In the genomic region with DNA sequence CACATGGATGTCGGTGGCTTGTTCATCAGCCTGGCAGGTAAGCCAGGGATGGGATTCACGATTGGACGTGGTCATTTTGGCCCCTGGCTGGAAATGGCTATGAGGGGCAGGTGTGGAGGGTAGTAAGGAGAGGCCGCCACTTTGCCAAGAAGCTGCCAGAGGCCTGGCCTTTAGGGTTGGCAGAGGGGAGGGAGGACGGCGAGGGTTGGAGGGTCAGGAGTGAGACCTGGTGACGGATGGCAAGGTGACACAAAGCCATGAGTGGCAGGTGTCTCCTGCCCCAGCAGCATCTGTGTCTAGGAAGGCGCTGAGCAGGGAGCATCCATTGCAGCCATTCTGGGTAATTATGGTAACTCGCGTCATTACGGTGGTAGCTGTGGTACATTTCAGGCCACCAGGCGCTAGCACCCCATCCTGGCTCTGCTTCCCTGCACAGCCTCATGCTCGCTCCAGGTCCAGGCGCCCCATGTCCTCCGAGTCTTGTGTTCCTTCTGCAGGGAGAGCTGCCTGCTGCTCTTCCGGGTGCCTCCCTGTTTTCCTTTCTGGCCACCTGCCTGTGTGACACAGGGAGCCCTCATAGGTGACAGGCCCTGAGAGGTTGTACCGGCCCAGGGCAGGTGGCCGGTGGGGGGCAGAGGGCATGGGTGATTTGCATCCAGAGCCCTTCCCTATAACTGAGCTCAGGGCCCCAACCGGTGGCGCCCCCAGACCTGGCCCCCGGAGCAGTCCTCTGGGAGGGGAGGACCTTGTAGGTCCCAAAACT, we compare ENCODE assay signal across 13 cellular contexts. TPM values are rescaled to one million over a fixed set of nuclear protein-coding genes. Genes with fewer than 3 reads are reported as not detected.
DNase-seq lines count a peak whose midpoint lies in the region; ATAC-seq and TF ChIP-seq lines count a peak whose summit lies in the region.
"Had no signal": no experiment of that assay in that cellular context is flagged by ENCODE, and none has a peak within 500 bp of the region (broad histone marks: within the 10 kb centered on the region; RNA-seq: fewer than 3 reads in every experiment).

No MANE protein-coding gene starts in this region.

- CTCF ChIA-PET in CD8-positive, alpha-beta memory T cell (lab: Charles Lee) = interaction anchor here (1.3 to 1.8 kb wide), 2 partner anchors 13 to 149 kb away, joined by 5 to 13 read pairs; partner anchors contain the start of gene UBA52

- H3K27me3 ChIP-seq in CD8-positive, alpha-beta memory T cell (ENCODE audit: insufficient read depth, low read length, poor library complexity, severe bottlenecking) = no peaks in the 10 kb centered on the region
- H3K27me3 ChIP-seq in Loucy (ENCODE audit: insufficient read depth, low read length, poor library complexity, severe bottlenecking) (no peaks in the 10 kb centered on the region), neural progenitor cell (peaks cover 22% of the 10 kb centered on the region)

- no peaks in the 10 kb centered on the region for H3K9me3 ChIP-seq in CD8-positive, alpha-beta memory T cell (ENCODE audit: low read length)
- H3K9me3 ChIP-seq in Loucy (ENCODE audit: insufficient read depth, low read depth, low read length) (no peaks in the 10 kb centered on the region), neural progenitor cell (ENCODE audit: low read depth) (no peaks in the 10 kb centered on the region)
- H3K9me3 ChIP-seq: left lung had no signal

- H3K4me1 ChIP-seq in CD8-positive, alpha-beta memory T cell (ENCODE audit: insufficient read depth, low read length) = peaks cover 55% of the 10 kb centered on the region
- H3K4me1 ChIP-seq in Loucy (ENCODE audit: insufficient read depth, low read length, poor library complexity, severe bottlenecking) (peaks cover 30% of the 10 kb centered on the region), neural progenitor cell (peaks cover 22% of the 10 kb centered on the region)

- H3K79me2 ChIP-seq in Loucy (ENCODE audit: insufficient read depth, low read length) (peaks cover 75% of the 10 kb centered on the region), neural progenitor cell (ENCODE audit: low read depth) (peaks cover 18% of the 10 kb centered on the region)

- no peaks in the 10 kb centered on the region for H3F3A ChIP-seq in Loucy (ENCODE audit: low read depth)
- peaks cover 28% of the 10 kb centered on the region for H3F3A ChIP-seq in neural progenitor cell (ENCODE audit: low read depth)

- H3K4me3 Mint-ChIP-seq in CD8-positive, alpha-beta memory T cell = peak overlapping the region; percentile 77 to 98 (median 93)
- peak overlapping the region; percentile 59 for H3K4me3 Mint-ChIP-seq in neural progenitor cell
- H3K4me3 Mint-ChIP-seq: WTC11 had no signal

- peak overlapping the region; percentile 47 for H3K27ac ChIP-seq in CD8-positive, alpha-beta memory T cell (ENCODE audit: low read depth, low read length)
- H3K27ac ChIP-seq in coronary artery (peak overlapping the region in 1 of 2 donors; percentile 17), neural progenitor cell (no peak overlapping the region)
- H3K27ac ChIP-seq: left lung had no signal

- H4K20me1 ChIP-seq in Loucy (ENCODE audit: insufficient read depth, low read length, poor library complexity, severe bottlenecking) (peaks cover 47% of the 10 kb centered on the region), neural progenitor cell (ENCODE audit: low read depth) (peaks cover 47% of the 10 kb centered on the region)

- H3K4me2 ChIP-seq in Loucy (ENCODE audit: low read depth, low read length, poor library complexity, severe bottlenecking) (peak overlapping the region; percentile 80), neural progenitor cell (peak overlapping the region; percentile 53)

- no peaks in the 10 kb centered on the region for H3K9me3 Mint-ChIP-seq in CD8-positive, alpha-beta memory T cell
- H3K9me3 Mint-ChIP-seq in neural progenitor cell = no peaks in the 10 kb centered on the region
- H3K9me3 Mint-ChIP-seq: WTC11 had no signal

- peak in 1 of 5 donors; percentile 46 for DNase-seq in CD8-positive, alpha-beta memory T cell
- peak; percentile 77 for DNase-seq in coronary artery (ENCODE audit: low spot score)
- no peak for DNase-seq in neural progenitor cell (ENCODE audit: low spot score)
- DNase-seq in SK-N-DZ (ENCODE audit: low spot score) = no peak
- no peak for DNase-seq in superior temporal gyrus (ENCODE audit: extremely low spot score)
- DNase-seq: NCI-H1694 treated with DMSO at 0.1 percent for 48 hours; stimulated activated CD4-positive, alpha-beta T cell treated with anti-CD3 and anti-CD28 coated beads, Interleukin-4, amount 100 ng/mL, for 4 hours had no signal

- H3K27me3 Mint-ChIP-seq in CD8-positive, alpha-beta memory T cell = peaks cover 0 to 2% of the 10 kb centered on the region in 2 donors
- peaks cover 8% of the 10 kb centered on the region for H3K27me3 Mint-ChIP-seq in neural progenitor cell (ENCODE audit: insufficient read depth, low read depth)

- POLR2A ChIA-PET in CD8-positive, alpha-beta memory T cell (lab: Charles Lee) = interaction anchor here (6.5 kb wide), 1 partner anchor 12 kb away, joined by 42 read pairs; no protein-coding TSS in a partner anchor

- no peak overlapping the region for H2AFZ ChIP-seq in Loucy (ENCODE audit: low read length)
- H2AFZ ChIP-seq in neural progenitor cell (replicated peaks) = no peak overlapping the region

- H3K36me3 ChIP-seq in CD8-positive, alpha-beta memory T cell (ENCODE audit: insufficient read depth, low read length) = no peaks in the 10 kb centered on the region
- no peaks in the 10 kb centered on the region for H3K36me3 ChIP-seq in Loucy (ENCODE audit: insufficient read depth, low read length)
- H3K36me3 ChIP-seq in neural progenitor cell = no peaks in the 10 kb centered on the region

- TF ChIP-seq CTCF in Loucy (conservative IDR thresholded peaks at IDR 0.05; ENCODE audit: low read length) (no peak), coronary artery (IDR thresholded peaks at IDR 0.05) (no peak), neural progenitor cell (IDR thresholded peaks at IDR 0.05) (no peak)

- peaks cover 0 to 6% (median 0%) of the 10 kb centered on the region in 3 donors for H3K36me3 Mint-ChIP-seq in CD8-positive, alpha-beta memory T cell
- H3K36me3 Mint-ChIP-seq in neural progenitor cell = peaks cover 2% of the 10 kb centered on the region
- H3K36me3 Mint-ChIP-seq: WTC11 had no signal

- H3K4me1 Mint-ChIP-seq in CD8-positive, alpha-beta memory T cell = peaks cover 54 to 86% (median 55%) of the 10 kb centered on the region in 3 donors
- peaks cover 57% of the 10 kb centered on the region for H3K4me1 Mint-ChIP-seq in neural progenitor cell

- H3K27ac Mint-ChIP-seq in CD8-positive, alpha-beta memory T cell = peak overlapping the region; percentile 92 to 99 (median 96)
- H3K27ac Mint-ChIP-seq in neural progenitor cell = peak overlapping the region; percentile 34
- H3K27ac Mint-ChIP-seq: WTC11 had no signal

- peak overlapping the region; percentile 44 for H3K4me3 ChIP-seq in CD8-positive, alpha-beta memory T cell (ENCODE audit: low read length)
- H3K4me3 ChIP-seq in Loucy (ENCODE audit: low read length, poor library complexity, severe bottlenecking) (no peak overlapping the region), coronary artery (no peak overlapping the region), neural progenitor cell (no peak overlapping the region)
- H3K4me3 ChIP-seq: left lung had no signal

- no peaks in the 10 kb centered on the region for H3K9me2 ChIP-seq in Loucy (replicated peaks; ENCODE audit: low read depth, low read length)

- ATAC-seq in GM21515 (IDR thresholded peaks at IDR 0.05; ENCODE audit: unreplicated experiment) = no peak
- ATAC-seq: left lung, WTC11 had no signal

- no peak overlapping the region for H3K9ac ChIP-seq in Loucy (ENCODE audit: low read depth, low read length, poor library complexity, severe bottlenecking)
- H3K9ac ChIP-seq in neural progenitor cell = no peak overlapping the region

RNA-seq across cellular contexts. Expression of gene SSBP4, which starts 4.2 kb away (rescaled TPM):
- total RNA-seq in CD8-positive, alpha-beta memory T cell = 100 to 1,000 TPM; 111 to 131 TPM
- 108 TPM for polyA plus RNA-seq in CD8-positive, alpha-beta memory T cell
- 21.1 and 50.5 TPM in 2 replicates for total RNA-seq in neural progenitor cell (ENCODE audit: low replicate concordance)
- polyA plus RNA-seq in SK-N-DZ (2014; cell fraction: cytosol; rRNA removed) = 123 and 163 TPM in 2 replicates
- 351 and 529 TPM in 2 replicates for polyA plus RNA-seq in SK-N-DZ (2014; cell fraction: nucleus; rRNA removed)

RNA-seq across cellular contexts. Expression of gene ISYNA1, which starts 14.5 kb away (rescaled TPM):
- 10 to 100 TPM; 18.2 to 20.3 TPM for total RNA-seq in CD8-positive, alpha-beta memory T cell
- 33.2 TPM for polyA plus RNA-seq in CD8-positive, alpha-beta memory T cell
- 81.7 and 203 TPM in 2 replicates for total RNA-seq in neural progenitor cell (ENCODE audit: low replicate concordance)
- 121 and 123 TPM in 2 replicates for polyA plus RNA-seq in SK-N-DZ (2014; cell fraction: cytosol; rRNA removed)
- 702 and 880 TPM in 2 replicates for polyA plus RNA-seq in SK-N-DZ (2014; cell fraction: nucleus; rRNA removed)

RNA-seq across cellular contexts. Expression of gene LRRC25, which starts 26.0 kb away (rescaled TPM):
- total RNA-seq in CD8-positive, alpha-beta memory T cell = under 1 TPM; 0.26 to 0.31 TPM
- not detected for polyA plus RNA-seq in CD8-positive, alpha-beta memory T cell
- 0.03 TPM in 1 of 2 replicates, not detected in the other for total RNA-seq in neural progenitor cell (ENCODE audit: low replicate concordance)
- polyA plus RNA-seq in SK-N-DZ (2014; cell fraction: cytosol; rRNA removed) = 0.10 TPM in 1 of 2 replicates, not detected in the other
- polyA plus RNA-seq in SK-N-DZ (2014; cell fraction: nucleus; rRNA removed) = not detected in 2 replicates
- total RNA-seq: dermis microvascular lymphatic vessel endothelial cell, SK-MEL-5 had no signal

RNA-seq across cellular contexts. Expression of gene GDF15, which starts 37.5 kb away (rescaled TPM):
- total RNA-seq in CD8-positive, alpha-beta memory T cell = under 1 TPM; 0.28 to 0.29 TPM
- polyA plus RNA-seq in CD8-positive, alpha-beta memory T cell = not detected
- 0.19 and 2.5 TPM in 2 replicates for total RNA-seq in neural progenitor cell (ENCODE audit: low replicate concordance)
- polyA plus RNA-seq in SK-N-DZ (2014; cell fraction: cytosol; rRNA removed) = 0.28 TPM in 1 of 2 replicates, not detected in the other
- polyA plus RNA-seq in SK-N-DZ (2014; cell fraction: nucleus; rRNA removed) = not detected in 2 replicates
